ENCODE assay signal across 15 cellular contexts in the genomic region with DNA sequence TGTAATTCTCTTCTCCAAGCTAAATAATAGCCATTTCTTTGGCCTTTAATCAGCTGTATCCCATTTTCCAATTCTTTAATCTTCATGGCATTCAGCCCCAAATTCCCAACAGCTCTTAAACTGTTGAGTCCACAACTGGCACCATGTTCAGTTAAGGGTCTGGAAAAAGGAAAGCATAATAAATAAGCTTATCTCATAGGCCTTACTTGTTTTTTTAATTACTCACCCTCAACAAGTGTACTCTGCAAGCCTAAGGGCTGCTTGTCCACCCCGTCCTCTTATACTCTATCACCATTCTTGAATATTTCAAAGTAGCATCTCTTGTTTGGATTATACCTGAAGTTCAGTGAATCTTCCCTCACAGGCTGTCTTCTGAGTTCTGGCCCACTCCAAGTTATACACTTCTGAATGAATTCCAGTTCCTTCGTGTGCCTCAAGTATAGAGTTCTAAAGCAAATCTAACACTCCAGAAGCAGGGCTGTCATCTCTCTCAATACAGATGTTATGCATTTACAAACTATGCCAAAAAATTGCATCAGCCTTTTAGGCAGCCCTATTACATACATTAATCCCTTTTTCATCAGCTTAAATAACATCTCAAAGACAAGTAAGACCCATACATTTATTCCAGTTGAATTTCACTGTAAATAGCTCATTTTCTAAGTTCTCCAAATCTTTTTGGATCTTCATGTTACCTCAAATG.
"Had no signal": no experiment of that assay in that cellular context is flagged by ENCODE, and none has a peak within 500 bp of the region (broad histone marks: within the 10 kb centered on the region; RNA-seq: fewer than 3 reads in every experiment).

No MANE protein-coding gene starts in this region.

- H3K4me3 ChIP-seq: body of pancreas, ovary, skin epidermis, stomach, tibial artery, uterus had no signal

- H3K9me3 ChIP-seq: ovary, uterus had no signal

- H3K27ac ChIP-seq: body of pancreas, ovary, skin epidermis, stomach, uterus had no signal

- H3K4me1 ChIP-seq: body of pancreas, stomach, uterus had no signal

- H3K36me3 ChIP-seq: ovary, stomach, uterus had no signal

- DNase-seq: activated CD4-positive, alpha-beta T cell treated with anti-CD3 and anti-CD28 coated beads for 4 hours; activated CD8-positive, alpha-beta memory T cell treated with anti-CD3 and anti-CD28 coated beads, Interleukin-2, amount 50 U/mL, for 4 hours; activated CD8-positive, alpha-beta T cell treated with anti-CD3 and anti-CD28 coated beads for 36 hours; activated gamma-delta T cell treated with Interleukin-2 at 50 U/mL for 16 hours; activated naive CD8-positive, alpha-beta T cell treated with anti-CD3 and anti-CD28 coated beads for 36 hours; activated T-cell treated with anti-CD3 and anti-CD28 coated beads, Interleukin-2, amount 50 U/mL, for 72 hours; body of pancreas; hippocampal formation; left ventricle myocardium superior; mesendoderm; ovary; stomach; tibial artery; uterus had no signal

- H3K27me3 ChIP-seq: body of pancreas, ovary, stomach, tibial artery, uterus had no signal
